In genomic region chr1:228034954-228035837, GRCh38 we compare ENCODE assay signal across 20 cellular contexts. TPM values are rescaled to one million over a fixed set of nuclear protein-coding genes. Genes with fewer than 3 reads are reported as not detected.
"Had no signal": no experiment of that assay in that cellular context is flagged by ENCODE, and none has a peak within 500 bp of the region (broad histone marks: within the 10 kb centered on the region; RNA-seq: fewer than 3 reads in every experiment).

No MANE protein-coding gene starts in this region.

- H3K4me2 ChIP-seq: hepatocyte had no signal

- H3K4me1 Mint-ChIP-seq: activated CD4-positive, alpha-beta memory T cell treated with anti-CD3 and anti-CD28 coated beads, Interleukin-2, amount 10 ng/mL, durations not matched to agents 7 days and 5 days; stimulated activated memory B cell treated with anti-CD40 and anti-IgM and Interleukin-4, amounts not matched to agents 10 μg/mL and 1 μg/mL and 100 μg/mL, for 72 hours had no signal

- H3K4me3 ChIP-seq: ascending aorta, breast epithelium, esophagus muscularis mucosa, hepatocyte, thyroid gland had no signal

- H3K9ac ChIP-seq: parathyroid adenoma had no signal

- DNase-seq: activated CD4-positive, alpha-beta memory T cell treated with anti-CD3 and anti-CD28 coated beads, Interleukin-2, amount 10 ng/mL, durations not matched to agents 7 days and 5 days; activated CD4-positive, alpha-beta T cell treated with anti-CD3 and anti-CD28 coated beads for 4 hours; activated naive CD4-positive, alpha-beta T cell; activated naive CD8-positive, alpha-beta T cell treated with anti-CD3 and anti-CD28 coated beads, Interleukin-2, amount 50 U/mL, for 24 hours; stimulated activated CD4-positive, alpha-beta T cell treated with anti-CD3 and anti-CD28 coated beads, Interleukin-2, amount 100 ng/mL, for 48 hours; SW 1271; thyroid gland had no signal

- H3K9me3 Mint-ChIP-seq: activated CD4-positive, alpha-beta memory T cell treated with anti-CD3 and anti-CD28 coated beads, Interleukin-2, amount 10 ng/mL, durations not matched to agents 7 days and 5 days; activated naive CD8-positive, alpha-beta T cell treated with anti-CD3 and anti-CD28 coated beads, Interleukin-2, amount 50 U/mL, for 24 hours had no signal

- H3K4me1 ChIP-seq: ascending aorta, breast epithelium, parathyroid adenoma had no signal

- H3K27ac Mint-ChIP-seq: activated CD4-positive, alpha-beta memory T cell treated with anti-CD3 and anti-CD28 coated beads, Interleukin-2, amount 10 ng/mL, durations not matched to agents 7 days and 5 days; activated naive CD8-positive, alpha-beta T cell treated with anti-CD3 and anti-CD28 coated beads, Interleukin-2, amount 50 U/mL, for 24 hours; stimulated activated memory B cell treated with anti-CD40 and anti-IgM and Interleukin-4, amounts not matched to agents 10 μg/mL and 1 μg/mL and 100 μg/mL, for 72 hours; WTC11 had no signal

- H3K36me3 Mint-ChIP-seq: WTC11 had no signal

- H3K27ac ChIP-seq: ascending aorta, breast epithelium, esophagus muscularis mucosa, hepatocyte, parathyroid adenoma, thyroid gland had no signal

- H3K4me3 Mint-ChIP-seq: activated CD4-positive, alpha-beta memory T cell treated with anti-CD3 and anti-CD28 coated beads, Interleukin-2, amount 10 ng/mL, durations not matched to agents 7 days and 5 days; activated naive CD8-positive, alpha-beta T cell treated with anti-CD3 and anti-CD28 coated beads, Interleukin-2, amount 50 U/mL, for 24 hours; stimulated activated memory B cell treated with anti-CD40 and anti-IgM and Interleukin-4, amounts not matched to agents 10 μg/mL and 1 μg/mL and 100 μg/mL, for 72 hours; WTC11 had no signal

- FAIRE-seq: keratinocyte, TTC549 had no signal

- H3K9me3 ChIP-seq: breast epithelium, thyroid gland had no signal

- H3K36me3 ChIP-seq: ascending aorta, breast epithelium, esophagus muscularis mucosa, thyroid gland had no signal

- ATAC-seq: stimulated activated memory B cell treated with anti-CD40 and anti-IgM and Interleukin-4, amounts not matched to agents 10 μg/mL and 1 μg/mL and 100 μg/mL, for 72 hours; WTC11 had no signal

- H3K27me3 ChIP-seq: ascending aorta, thyroid gland had no signal

RNA-seq across cellular contexts. Expression of gene WNT3A, which starts 28.4 kb away (rescaled TPM):
- total RNA-seq: activated CD4-positive, alpha-beta memory T cell treated with anti-CD3 and anti-CD28 coated beads, Interleukin-2, amount 10 ng/mL, durations not matched to agents 7 days and 5 days; ascending aorta; dermis microvascular lymphatic vessel endothelial cell; esophagus muscularis mucosa; glomerular endothelial cell; renal cortical epithelial cell; T-helper 2 cell treated with Interferon-gamma antibody and Interleukin-4, amounts not matched to agents 100 ng/mL and 5 ng/mL, for 36 hours; thyroid gland had no signal
- polyA plus RNA-seq: hepatocyte had no signal
